In genomic region chr2:42045389-42045788, GRCh38 we compare ENCODE assay signal across 1 cellular context.
TF ChIP-seq lines count a peak whose summit lies in the region.

No MANE protein-coding gene starts in this region.

TF ChIP-seq in WTC11, 78 proteins besides CTCF, POLR2A, EP300 and RAD21:
- no peak for TF ChIP-seq AR (CRISPR knock-in tag; IDR thresholded peaks at IDR 0.05)
- TF ChIP-seq HMGXB4 (CRISPR knock-in tag; IDR thresholded peaks at IDR 0.05), result no peak
- no peak for TF ChIP-seq ETV6 (CRISPR knock-in tag; IDR thresholded peaks at IDR 0.05)
- TF ChIP-seq KAT7 (CRISPR knock-in tag; IDR thresholded peaks at IDR 0.05; ENCODE audit: borderline replicate concordance), result no peak
- TF ChIP-seq ZNF425 (CRISPR knock-in tag; conservative IDR thresholded peaks at IDR 0.05), result no peak
- no peak for TF ChIP-seq NR1H2 (CRISPR knock-in tag; IDR thresholded peaks at IDR 0.05)
- TF ChIP-seq SP1 (CRISPR knock-in tag; conservative IDR thresholded peaks at IDR 0.05), result no peak
- TF ChIP-seq RELA (CRISPR knock-in tag; IDR thresholded peaks at IDR 0.05; ENCODE audit: borderline replicate concordance), result no peak
